ENCODE assay signal across 16 cellular contexts in the genomic region with DNA sequence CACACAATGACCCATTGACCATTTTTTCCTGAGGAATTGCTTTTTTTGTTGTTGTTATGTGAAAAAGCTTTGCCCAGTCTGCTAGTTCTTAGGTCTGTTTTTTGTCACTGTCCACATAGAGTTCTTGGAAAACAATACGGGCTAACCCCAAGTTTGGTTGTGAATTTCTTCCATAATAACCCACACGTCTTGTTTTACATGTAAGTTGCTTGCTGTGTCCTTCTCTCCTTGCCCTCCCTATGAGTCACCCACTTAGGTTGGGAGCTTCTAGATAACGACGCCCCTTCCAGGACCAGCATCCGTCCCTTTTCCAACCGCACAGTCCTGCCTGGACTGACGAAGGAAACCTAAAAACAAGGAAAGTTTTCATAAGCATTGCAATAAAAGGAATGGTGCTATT.
DNase-seq lines count a peak whose midpoint lies in the region; ATAC-seq and TF ChIP-seq lines count a peak whose summit lies in the region.
"Had no signal": no experiment of that assay in that cellular context is flagged by ENCODE, and none has a peak within 500 bp of the region (broad histone marks: within the 10 kb centered on the region; RNA-seq: fewer than 3 reads in every experiment).

No MANE protein-coding gene starts in this region.

- H3K27me3 ChIP-seq in RWPE2 (ENCODE audit: insufficient read depth, poor library complexity, severe bottlenecking) (no peaks in the 10 kb centered on the region), spleen (replicated peaks in 1 of 7) (no peaks in the 10 kb centered on the region)
- H3K27me3 ChIP-seq: Peyer's patch had no signal

- peak overlapping the region; percentile 9 for H3K27ac Mint-ChIP-seq in neural crest cell (ENCODE audit: unreplicated experiment)
- H3K27ac Mint-ChIP-seq: CD4-positive, alpha-beta memory T cell had no signal

- peaks cover 34% of the 10 kb centered on the region for H3K36me3 Mint-ChIP-seq in neural crest cell (ENCODE audit: low read depth)

- WGBS in spleen, 5 donors = 79 to 94% (median 93%) methylated on average over 7 of the region's 7 CpGs

- ATAC-seq in RWPE2 (ENCODE audit: low read depth) (no peak), GM19324 (IDR thresholded peaks at IDR 0.05; ENCODE audit: low FRiP score, unreplicated experiment) (no peak)

- no peaks in the 10 kb centered on the region for H3K4me1 Mint-ChIP-seq in neural crest cell
- H3K4me1 Mint-ChIP-seq: CD4-positive, alpha-beta memory T cell had no signal

- H3K27ac ChIP-seq in RWPE2 (ENCODE audit: poor library complexity, severe bottlenecking) (peak overlapping the region; percentile 88), spleen (no peak overlapping the region)
- H3K27ac ChIP-seq: Peyer's patch had no signal

- peaks cover 11% of the 10 kb centered on the region for H3K9me3 Mint-ChIP-seq in neural crest cell

- no peaks in the 10 kb centered on the region for H3K27me3 Mint-ChIP-seq in neural crest cell (ENCODE audit: low read depth)
- H3K27me3 Mint-ChIP-seq: CD4-positive, alpha-beta memory T cell had no signal

- no peaks in the 10 kb centered on the region for H3K36me3 ChIP-seq in RWPE2 (ENCODE audit: low read depth)
- H3K36me3 ChIP-seq in spleen = no peaks in the 10 kb centered on the region
- H3K36me3 ChIP-seq: Peyer's patch had no signal

- H3K9me3 ChIP-seq in RWPE2 (ENCODE audit: severe bottlenecking) = no peaks in the 10 kb centered on the region
- peaks cover 0 to 20% (median 7%) of the 10 kb centered on the region in 8 donors for H3K9me3 ChIP-seq in spleen

- no peak for TF ChIP-seq POLR2A in spleen (IDR thresholded peaks at IDR 0.05)

- TF ChIP-seq CTCF in RWPE2 (IDR thresholded peaks at IDR 0.05; ENCODE audit: poor library complexity, severe bottlenecking) (no peak), fibroblast of the aortic adventitia (IDR thresholded peaks at IDR 0.05; ENCODE audit: insufficient read depth, low read length) (no peak), neural crest cell (conservative IDR thresholded peaks at IDR 0.05) (no peak), spleen (IDR thresholded peaks at IDR 0.05 in 8 of 11, conservative IDR thresholded peaks at IDR 0.05 in 3 of 11) (no peak)

- H3K4me3 ChIP-seq in RWPE2 (ENCODE audit: severe bottlenecking) = no peak overlapping the region
- H3K4me3 ChIP-seq in fibroblast of the aortic adventitia (ENCODE audit: low read depth, low read length) = no peak overlapping the region
- H3K4me3 ChIP-seq in spleen = no peak overlapping the region
- H3K4me3 ChIP-seq: Peyer's patch had no signal

- intact Hi-C loops in spleen (cut with DNase I; ENCODE audit: low total_unique reads) = no loop called here

- DNase-seq in Daoy (ENCODE audit: low read depth) (peak; percentile 32), RWPE2 (ENCODE audit: low spot score) (no peak), fibroblast of the aortic adventitia (ENCODE audit: low read depth) (peak; percentile 62), neural crest cell (ENCODE audit: low read depth, low spot score) (no peak), superior temporal gyrus (ENCODE audit: extremely low spot score) (no peak), spleen (no peak), GM03348 (ENCODE audit: low spot score) (no peak)
- DNase-seq: CD4-positive, alpha-beta memory T cell; DMS79; GOT3; MM.1S; NCI-H1092 treated with DMSO at 0.1 percent for 48 hours; NCI-H2081 treated with DMSO at 0.1 percent for 48 hours; Peyer's patch; SHP77 treated with DMSO at 0.1 percent for 48 hours had no signal

- H3K4me1 ChIP-seq in RWPE2 (ENCODE audit: insufficient read depth, poor library complexity, severe bottlenecking) = peaks cover 21% of the 10 kb centered on the region
- no peaks in the 10 kb centered on the region for H3K4me1 ChIP-seq in spleen
- H3K4me1 ChIP-seq: Peyer's patch had no signal

- no peak overlapping the region for H3K4me3 Mint-ChIP-seq in neural crest cell
- H3K4me3 Mint-ChIP-seq: CD4-positive, alpha-beta memory T cell had no signal

Comparison
In these comparisons a context has a peak if more than half of its experiments do, and no peak if none do; other contexts are left out.
1. DNase-seq: peak in Daoy (single experiment) and fibroblast of the aortic adventitia (single experiment); none in RWPE2 (single experiment), neural crest cell (single experiment), superior temporal gyrus (single experiment), spleen (single experiment) and GM03348 (single experiment).